In the genomic region with DNA sequence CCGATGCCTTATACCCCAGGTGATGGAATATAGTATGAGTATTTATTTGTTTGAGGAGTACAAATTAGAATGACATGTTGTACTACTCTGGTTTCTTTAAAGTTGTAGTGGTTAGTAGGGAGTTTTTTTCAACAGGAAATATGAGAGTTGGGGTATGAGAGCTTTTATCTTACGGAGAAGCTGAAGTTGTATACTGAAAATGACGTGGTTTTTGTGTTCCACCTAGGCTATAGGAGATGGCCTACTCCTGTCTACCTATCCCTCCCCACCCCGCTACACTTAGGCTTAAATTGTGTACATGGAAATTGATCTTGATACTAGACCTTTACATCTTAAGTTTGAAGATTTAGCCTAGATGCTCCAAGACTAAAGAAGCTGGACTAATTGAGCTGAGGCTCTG, we compare ENCODE assay signal across 21 cellular contexts. TPM values are rescaled to one million over a fixed set of nuclear protein-coding genes. Genes with fewer than 3 reads are reported as not detected.
A peak's percentile ranks its signal among the peaks of the same experiment; 100 is the strongest.
DNase-seq lines count a peak whose midpoint lies in the region; ATAC-seq and TF ChIP-seq lines count a peak whose summit lies in the region.
"Had no signal": no experiment of that assay in that cellular context is flagged by ENCODE, and none has a peak within 500 bp of the region (broad histone marks: within the 10 kb centered on the region; RNA-seq: fewer than 3 reads in every experiment).

No MANE protein-coding gene starts in this region.

- no peaks in the 10 kb centered on the region for H3K9me3 Mint-ChIP-seq in activated T-cell treated with anti-CD3 and anti-CD28 coated beads, Interleukin-2, amount 50 U/mL, for 72 hours
- H3K9me3 Mint-ChIP-seq in activated CD4-positive, alpha-beta memory T cell treated with anti-CD3 and anti-CD28 coated beads for 36 hours = no peaks in the 10 kb centered on the region
- no peaks in the 10 kb centered on the region for H3K9me3 Mint-ChIP-seq in endothelial cell (ENCODE audit: unreplicated experiment)
- no peaks in the 10 kb centered on the region for H3K9me3 Mint-ChIP-seq in stimulated activated naive CD8-positive, alpha-beta T cell treated with anti-CD3 and anti-CD28 coated beads, Interleukin-15, Interleukin-2, amounts not matched to agents 100 ng/mL and 50 ng/mL, for 24 hours
- H3K9me3 Mint-ChIP-seq: stimulated activated naive B cell treated with anti-CD40 and anti-IgM and Interleukin-4, amounts not matched to agents 10 μg/mL and 1 μg/mL and 100 μg/mL, for 72 hours had no signal

- H3K27ac ChIP-seq in uterus = no peak overlapping the region
- H3K27ac ChIP-seq: VCaP had no signal

- DNase-seq in activated T-cell treated with anti-CD3 and anti-CD28 coated beads, Interleukin-2, amount 50 U/mL, for 72 hours = no peak
- DNase-seq in activated T-cell treated with anti-CD3 and anti-CD28 coated beads, Interleukin-2, amount 50 U/mL, for 48 hours = no peak
- no peak for DNase-seq in activated CD4-positive, alpha-beta memory T cell treated with anti-CD3 and anti-CD28 coated beads for 36 hours
- no peak for DNase-seq in endothelial cell (ENCODE audit: low spot score)
- no peak for DNase-seq in uterus
- no peak for DNase-seq in 8988T
- DNase-seq: hypothalamus; kidney glomerular epithelial cell; mesendoderm; NCI-H146; NCI-H345; NK-92 treated with Interleukin-12 subunit alpha and Interleukin-12 subunit beta, amount 100 ng/mL, for 24 hours; RPMI8226; stimulated activated naive B cell treated with anti-CD40 and anti-IgM and Interleukin-4, amounts not matched to agents 10 μg/mL and 1 μg/mL and 100 μg/mL, for 72 hours had no signal

- peaks cover 7 to 21% of the 10 kb centered on the region in 2 donors for H3K36me3 Mint-ChIP-seq in activated T-cell treated with anti-CD3 and anti-CD28 coated beads, Interleukin-2, amount 50 U/mL, for 72 hours (ENCODE audit: insufficient read depth in 2 of 2)
- peaks cover 33% of the 10 kb centered on the region for H3K36me3 Mint-ChIP-seq in activated CD4-positive, alpha-beta memory T cell treated with anti-CD3 and anti-CD28 coated beads for 36 hours
- H3K36me3 Mint-ChIP-seq in endothelial cell (ENCODE audit: low read depth, unreplicated experiment) = peaks cover 58% of the 10 kb centered on the region
- peaks cover 76% of the 10 kb centered on the region for H3K36me3 Mint-ChIP-seq in stimulated activated naive CD8-positive, alpha-beta T cell treated with anti-CD3 and anti-CD28 coated beads, Interleukin-15, Interleukin-2, amounts not matched to agents 100 ng/mL and 50 ng/mL, for 24 hours (ENCODE audit: low read depth)

- TF ChIP-seq POLR2A in uterus (IDR thresholded peaks at IDR 0.05) = no peak

- peaks cover 58% of the 10 kb centered on the region for H3K4me1 Mint-ChIP-seq in activated T-cell treated with anti-CD3 and anti-CD28 coated beads, Interleukin-2, amount 50 U/mL, for 72 hours (ENCODE audit: low read depth)
- peaks cover 41% of the 10 kb centered on the region for H3K4me1 Mint-ChIP-seq in activated CD4-positive, alpha-beta memory T cell treated with anti-CD3 and anti-CD28 coated beads for 36 hours (ENCODE audit: low read depth)
- peaks cover 3% of the 10 kb centered on the region for H3K4me1 Mint-ChIP-seq in endothelial cell (ENCODE audit: unreplicated experiment)
- peaks cover 62% of the 10 kb centered on the region for H3K4me1 Mint-ChIP-seq in stimulated activated naive CD8-positive, alpha-beta T cell treated with anti-CD3 and anti-CD28 coated beads, Interleukin-15, Interleukin-2, amounts not matched to agents 100 ng/mL and 50 ng/mL, for 24 hours (ENCODE audit: low read depth)

- H3K36me3 ChIP-seq in uterus = no peaks in the 10 kb centered on the region

- intact Hi-C loops in activated CD4-positive, alpha-beta memory T cell treated with anti-CD3 and anti-CD28 coated beads for 36 hours (cut with micrococcal nuclease) = loop anchor here (2.0 kb wide), 1 partner anchor 41 kb away; no protein-coding TSS in a partner anchor
- intact Hi-C loops in uterus (cut with DNase I; ENCODE audit: low total_unique reads) = no loop called here

- POLR2A ChIA-PET in activated CD4-positive, alpha-beta memory T cell treated with anti-CD3 and anti-CD28 coated beads for 36 hours (lab: Charles Lee) = interaction anchor here (0.7 to 1.3 kb wide), 2 partner anchors 84 to 107 kb away, joined by 3 read pairs; no protein-coding TSS in a partner anchor

- no peak for TF ChIP-seq CTCF in endothelial cell (IDR thresholded peaks at IDR 0.05; ENCODE audit: unreplicated experiment)
- TF ChIP-seq CTCF in uterus (IDR thresholded peaks at IDR 0.05) = no peak

- H3K27me3 ChIP-seq in uterus = no peaks in the 10 kb centered on the region

- H3K27me3 Mint-ChIP-seq in activated T-cell treated with anti-CD3 and anti-CD28 coated beads, Interleukin-2, amount 50 U/mL, for 72 hours (ENCODE audit: low read depth) = no peaks in the 10 kb centered on the region
- H3K27me3 Mint-ChIP-seq in activated CD4-positive, alpha-beta memory T cell treated with anti-CD3 and anti-CD28 coated beads for 36 hours = no peaks in the 10 kb centered on the region
- no peaks in the 10 kb centered on the region for H3K27me3 Mint-ChIP-seq in endothelial cell (ENCODE audit: unreplicated experiment)
- H3K27me3 Mint-ChIP-seq in stimulated activated naive CD8-positive, alpha-beta T cell treated with anti-CD3 and anti-CD28 coated beads, Interleukin-15, Interleukin-2, amounts not matched to agents 100 ng/mL and 50 ng/mL, for 24 hours = no peaks in the 10 kb centered on the region
- H3K27me3 Mint-ChIP-seq: stimulated activated naive B cell treated with anti-CD40 and anti-IgM and Interleukin-4, amounts not matched to agents 10 μg/mL and 1 μg/mL and 100 μg/mL, for 72 hours had no signal

- H3K4me3 Mint-ChIP-seq in activated T-cell treated with anti-CD3 and anti-CD28 coated beads, Interleukin-2, amount 50 U/mL, for 72 hours = peak overlapping the region; percentile 13 to 73
- no peak overlapping the region for H3K4me3 Mint-ChIP-seq in activated CD4-positive, alpha-beta memory T cell treated with anti-CD3 and anti-CD28 coated beads for 36 hours
- peak overlapping the region; percentile 8 for H3K4me3 Mint-ChIP-seq in endothelial cell (ENCODE audit: unreplicated experiment)
- H3K4me3 Mint-ChIP-seq in stimulated activated naive CD8-positive, alpha-beta T cell treated with anti-CD3 and anti-CD28 coated beads, Interleukin-15, Interleukin-2, amounts not matched to agents 100 ng/mL and 50 ng/mL, for 24 hours = peak overlapping the region; percentile 35
- H3K4me3 Mint-ChIP-seq: stimulated activated naive B cell treated with anti-CD40 and anti-IgM and Interleukin-4, amounts not matched to agents 10 μg/mL and 1 μg/mL and 100 μg/mL, for 72 hours had no signal

- CTCF ChIA-PET in activated CD4-positive, alpha-beta memory T cell treated with anti-CD3 and anti-CD28 coated beads for 36 hours (lab: Charles Lee) = interaction anchor here (0.6 to 1.9 kb wide), 7 partner anchors 46 to 117 kb away, joined by 3 to 10 read pairs (median 3); no protein-coding TSS in a partner anchor

- peak overlapping the region; percentile 96 for H3K27ac Mint-ChIP-seq in activated T-cell treated with anti-CD3 and anti-CD28 coated beads, Interleukin-2, amount 50 U/mL, for 72 hours
- H3K27ac Mint-ChIP-seq in activated CD4-positive, alpha-beta memory T cell treated with anti-CD3 and anti-CD28 coated beads for 36 hours = peak overlapping the region; percentile 78
- H3K27ac Mint-ChIP-seq in endothelial cell (ENCODE audit: unreplicated experiment) = peak overlapping the region; percentile 3
- H3K27ac Mint-ChIP-seq in stimulated activated naive CD8-positive, alpha-beta T cell treated with anti-CD3 and anti-CD28 coated beads, Interleukin-15, Interleukin-2, amounts not matched to agents 100 ng/mL and 50 ng/mL, for 24 hours = peak overlapping the region; percentile 92

- no peaks in the 10 kb centered on the region for H3K9me3 ChIP-seq in uterus

- H3K4me1 ChIP-seq in uterus = no peaks in the 10 kb centered on the region

- H3K4me3 ChIP-seq in uterus = no peak overlapping the region

- ATAC-seq in activated T-cell treated with anti-CD3 and anti-CD28 coated beads, Interleukin-2, amount 50 U/mL, for 72 hours (replicated peaks in 1 of 2) = peak; percentile 82
- no peak for ATAC-seq in GM21717 (IDR thresholded peaks at IDR 0.05; ENCODE audit: unreplicated experiment)
- ATAC-seq: stimulated activated naive B cell treated with anti-CD40 and anti-IgM and Interleukin-4, amounts not matched to agents 10 μg/mL and 1 μg/mL and 100 μg/mL, for 72 hours had no signal

RNA-seq across cellular contexts. Expression of a gene that starts 6.8 kb away (rescaled TPM):
- 100 to 1,000 TPM; 306 to 310 TPM for total RNA-seq in activated T-cell treated with anti-CD3 and anti-CD28 coated beads, Interleukin-2, amount 50 U/mL, for 72 hours
- total RNA-seq in activated CD4-positive, alpha-beta memory T cell treated with anti-CD3 and anti-CD28 coated beads for 36 hours = 100 to 1,000 TPM; 168 to 169 TPM
- total RNA-seq in endothelial cell (ENCODE audit: unreplicated experiment) (57.1 TPM), uterus (10 to 100 TPM; 50.5 to 78.8 (median 69.4) TPM)

RNA-seq across cellular contexts. Expression of a gene that starts 44.8 kb away (rescaled TPM):
- total RNA-seq in activated T-cell treated with anti-CD3 and anti-CD28 coated beads, Interleukin-2, amount 50 U/mL, for 72 hours = 100 to 1,000 TPM; 166 to 171 TPM
- total RNA-seq in activated CD4-positive, alpha-beta memory T cell treated with anti-CD3 and anti-CD28 coated beads for 36 hours = 100 to 1,000 TPM; 180 to 183 TPM
- total RNA-seq in endothelial cell (ENCODE audit: unreplicated experiment) (243 TPM), uterus (100 to 1,000 TPM in 1 of 4 donors, 10 to 100 TPM in 3; 11.5 to 161 (median 52.0) TPM)

RNA-seq across cellular contexts. Expression of a gene that starts 55.3 kb away (rescaled TPM):
- not detected for total RNA-seq in activated T-cell treated with anti-CD3 and anti-CD28 coated beads, Interleukin-2, amount 50 U/mL, for 72 hours
- total RNA-seq in activated CD4-positive, alpha-beta memory T cell treated with anti-CD3 and anti-CD28 coated beads for 36 hours = not detected
- not detected for total RNA-seq in endothelial cell (ENCODE audit: unreplicated experiment)
- not detected for total RNA-seq in uterus
- total RNA-seq: endothelial cell of umbilical vein, fibroblast of villous mesenchyme, M059J, urinary bladder had no signal

RNA-seq across cellular contexts. Expression of a gene that starts 59.5 kb away (rescaled TPM):
- total RNA-seq in activated T-cell treated with anti-CD3 and anti-CD28 coated beads, Interleukin-2, amount 50 U/mL, for 72 hours = not detected
- not detected for total RNA-seq in activated CD4-positive, alpha-beta memory T cell treated with anti-CD3 and anti-CD28 coated beads for 36 hours
- not detected for total RNA-seq in endothelial cell (ENCODE audit: unreplicated experiment)
- not detected for total RNA-seq in uterus
- total RNA-seq: endothelial cell of umbilical vein, fibroblast of villous mesenchyme, M059J, urinary bladder had no signal

RNA-seq across cellular contexts. Expression of a gene that starts 59.7 kb away (rescaled TPM):
- 10 to 100 TPM; 37.4 to 52.6 TPM for total RNA-seq in activated T-cell treated with anti-CD3 and anti-CD28 coated beads, Interleukin-2, amount 50 U/mL, for 72 hours
- total RNA-seq in activated CD4-positive, alpha-beta memory T cell treated with anti-CD3 and anti-CD28 coated beads for 36 hours = 10 to 100 TPM; 58.5 to 59.9 TPM
- total RNA-seq in endothelial cell (ENCODE audit: unreplicated experiment) = 58.1 TPM
- 100 to 1,000 TPM in 2 of 4 donors, 10 to 100 TPM in 2; 75.9 to 150 (median 102) TPM for total RNA-seq in uterus

Comparison
In these comparisons a context has a peak if more than half of its experiments do, and no peak if none do; other contexts are left out.
1. H3K27ac Mint-ChIP-seq: peak in every context shown above with its lines; median percentile 96 in activated T-cell treated with anti-CD3 and anti-CD28 coated beads, Interleukin-2, amount 50 U/mL, for 72 hours; 92 in stimulated activated naive CD8-positive, alpha-beta T cell treated with anti-CD3 and anti-CD28 coated beads, Interleukin-15, Interleukin-2, amounts not matched to agents 100 ng/mL and 50 ng/mL, for 24 hours; 78 in activated CD4-positive, alpha-beta memory T cell treated with anti-CD3 and anti-CD28 coated beads for 36 hours; 3 in endothelial cell.